Comparison of ENCODE assay signal across 16 cellular contexts in the genomic region with DNA sequence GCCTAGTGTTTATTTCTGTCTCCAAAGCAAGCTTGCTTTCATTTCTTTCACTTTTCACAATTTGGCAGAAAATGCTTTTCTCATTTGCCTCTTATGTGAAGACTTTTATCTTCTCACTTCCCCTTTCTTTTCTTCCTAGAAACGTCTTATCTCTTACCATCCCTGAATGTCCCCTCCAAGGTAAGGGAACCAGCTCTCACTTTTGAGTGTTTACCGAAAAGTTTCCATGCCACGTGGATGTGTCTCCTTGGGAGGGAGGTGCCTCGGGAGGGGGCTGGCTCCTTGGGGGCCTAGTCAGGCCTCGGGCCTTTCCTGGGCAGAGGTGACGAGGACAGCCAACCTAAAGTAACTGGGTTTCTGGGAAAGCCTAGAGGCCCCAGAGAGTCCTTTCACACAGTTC.
DNase-seq lines count a peak whose midpoint lies in the region; ATAC-seq and TF ChIP-seq lines count a peak whose summit lies in the region.
"Had no signal": no experiment of that assay in that cellular context is flagged by ENCODE, and none has a peak within 500 bp of the region (broad histone marks: within the 10 kb centered on the region; RNA-seq: fewer than 3 reads in every experiment).

No MANE protein-coding gene starts in this region.

- ATAC-seq in GM21390 (IDR thresholded peaks at IDR 0.05; ENCODE audit: unreplicated experiment): peak; percentile 50
- ATAC-seq in activated B cell treated with CpG ODN at 0.5 μM for 24 hours (ENCODE audit: low read depth): peak; percentile 26
- no peak for ATAC-seq in HG03469 (IDR thresholded peaks at IDR 0.05; ENCODE audit: unreplicated experiment)

- POLR2A ChIA-PET in GM10248 (lab: Yijun Ruan, JAX) (no interaction called here), activated B cell treated with CpG ODN at 0.5 μM for 24 hours (lab: Charles Lee) (interaction anchor here (0.6 to 1.4 kb wide), 2 partner anchors 9 to 302 kb away, joined by 3 read pairs; no protein-coding TSS in a partner anchor)

- H3K4me1 Mint-ChIP-seq in IgD-negative memory B cell (peaks cover 35 to 47% (median 43%) of the 10 kb centered on the region in 3 donors), activated B cell treated with CpG ODN at 0.5 μM for 24 hours (peaks cover 60% of the 10 kb centered on the region)

- CTCF ChIA-PET in GM10248 (lab: Yijun Ruan, JAX): interaction anchor here (1.3 to 1.6 kb wide), 2 partner anchors 9 to 132 kb away, joined by 4 read pairs; no protein-coding TSS in a partner anchor
- CTCF ChIA-PET in activated B cell treated with CpG ODN at 0.5 μM for 24 hours (lab: Charles Lee): interaction anchor here (0.7 kb wide), 1 partner anchor 130 kb away, joined by 4 read pairs; no protein-coding TSS in a partner anchor

- H3K9me3 Mint-ChIP-seq in IgD-negative memory B cell: peaks cover 2% of the 10 kb centered on the region in 3 donors
- H3K9me3 Mint-ChIP-seq in activated B cell treated with CpG ODN at 0.5 μM for 24 hours: no peaks in the 10 kb centered on the region

- DNase-seq in GM10248 (ENCODE audit: extremely low spot score) (peak; percentile 49), activated B cell treated with CpG ODN at 0.5 μM for 24 hours (peak; percentile 19), hypothalamus (lab: John Stamatoyannopoulos, UW) (no peak), NCI-H526 treated with DMSO at 0.1 percent for 48 hours (lab: John Stamatoyannopoulos, UW) (no peak), medulla oblongata (ENCODE audit: extremely low spot score) (no peak)
- DNase-seq: activated CD4-positive, alpha-beta T cell treated with anti-CD3 and anti-CD28 coated beads for 48 hours; activated T-cell treated with anti-CD3 and anti-CD28 coated beads for 4 hours; Calu3; Kasumi-1; kidney glomerular epithelial cell; NCI-H1694; NCI-H510A treated with DMSO at 0.1 percent for 48 hours had no signal

- H3K4me3 Mint-ChIP-seq in IgD-negative memory B cell (peak overlapping the region; percentile 4 to 81 (median 54)), activated B cell treated with CpG ODN at 0.5 μM for 24 hours (peak overlapping the region; percentile 45)
- H3K4me3 Mint-ChIP-seq: activated naive CD8-positive, alpha-beta T cell had no signal

- peak overlapping the region; percentile 39 to 86 (median 60) for H3K27ac Mint-ChIP-seq in IgD-negative memory B cell
- peak overlapping the region; percentile 83 for H3K27ac Mint-ChIP-seq in activated B cell treated with CpG ODN at 0.5 μM for 24 hours
- H3K27ac Mint-ChIP-seq: activated naive CD8-positive, alpha-beta T cell had no signal

- TF ChIP-seq CTCF in GM10248 (IDR thresholded peaks at IDR 0.05; ENCODE audit: control extremely low read depth, extremely low read depth, low read depth, missing control alignments) (no peak), activated B cell treated with CpG ODN at 0.5 μM for 24 hours (IDR thresholded peaks at IDR 0.05) (no peak)

- H3K27me3 Mint-ChIP-seq in IgD-negative memory B cell (no peaks in the 10 kb centered on the region), activated B cell treated with CpG ODN at 0.5 μM for 24 hours (no peaks in the 10 kb centered on the region)

- intact Hi-C loops in activated B cell treated with CpG ODN at 0.5 μM for 24 hours (cut with micrococcal nuclease): loop anchor here (2.0 to 5.0 kb wide), 2 partner anchors 145 to 218 kb away; a partner anchor contains a TSS

- H3K36me3 Mint-ChIP-seq in IgD-negative memory B cell (peaks cover 3% of the 10 kb centered on the region), activated B cell treated with CpG ODN at 0.5 μM for 24 hours (ENCODE audit: low read depth) (no peaks in the 10 kb centered on the region)
- H3K36me3 Mint-ChIP-seq: activated naive CD8-positive, alpha-beta T cell had no signal

Comparison
In these comparisons a context has a peak if more than half of its experiments do, and no peak if none do; other contexts are left out.
1. DNase-seq: peak in GM10248 (single experiment) and activated B cell treated with CpG ODN at 0.5 μM for 24 hours (single experiment); none in hypothalamus (0 of 51), NCI-H526 treated with DMSO at 0.1 percent for 48 hours (single experiment) and medulla oblongata (single experiment).